Comparison of ENCODE assay signal across 8 cellular contexts in genomic region chr12:101407054-101407437, GRCh38. TPM values are rescaled to one million over a fixed set of nuclear protein-coding genes. Genes with fewer than 3 reads are reported as not detected.
DNase-seq lines count a peak whose midpoint lies in the region; ATAC-seq and TF ChIP-seq lines count a peak whose summit lies in the region.

No MANE protein-coding gene starts in this region.

- no peaks in the 10 kb centered on the region for H3K27me3 ChIP-seq in DND-41 (ENCODE audit: insufficient read depth, low read length, poor library complexity)
- H3K27me3 ChIP-seq in KMS-11 (ENCODE audit: insufficient read depth, low read depth): no peaks in the 10 kb centered on the region
- H3K27me3 ChIP-seq in iPS DF 6.9 (ENCODE audit: control insufficient read depth, insufficient read depth, low read length): no peaks in the 10 kb centered on the region

- H3K27ac ChIP-seq in DND-41 (ENCODE audit: low read length): peak overlapping the region; percentile 98
- peak overlapping the region; percentile 68; the same call in 1 of the 2 replicates for H3K27ac ChIP-seq in KMS-11
- H3K27ac ChIP-seq in iPS DF 6.9 (ENCODE audit: low read length): no peak overlapping the region

- H3K9ac ChIP-seq in DND-41 (ENCODE audit: low read depth, low read length) (peak overlapping the region; percentile 95), KMS-11 (peak overlapping the region; percentile 78; the same call in 1 of the 2 replicates)

- H3K79me2 ChIP-seq in DND-41 (ENCODE audit: insufficient read depth, low read length): peaks cover 56% of the 10 kb centered on the region
- peaks cover 24% of the 10 kb centered on the region; the same call in 1 of the 2 replicates for H3K79me2 ChIP-seq in KMS-11 (ENCODE audit: insufficient read depth, low read depth)

- H3K36me3 ChIP-seq in DND-41 (ENCODE audit: insufficient read depth, low read length) (peaks cover 14% of the 10 kb centered on the region), KMS-11 (ENCODE audit: insufficient read depth) (no peaks in the 10 kb centered on the region), iPS DF 6.9 (ENCODE audit: control insufficient read depth, insufficient read depth, low read length) (no peaks in the 10 kb centered on the region)

- H4K20me1 ChIP-seq in DND-41 (ENCODE audit: insufficient read depth, low read length) (peaks cover 2% of the 10 kb centered on the region; the same call in 1 of the 2 replicates), KMS-11 (ENCODE audit: insufficient read depth) (no peaks in the 10 kb centered on the region)

- H3K4me3 ChIP-seq in DND-41 (ENCODE audit: low read depth in 1 of 2, low read length in 2 of 2) (peak overlapping the region; percentile 97), KMS-11 (IDR thresholded peaks at IDR 0.05; ENCODE audit: insufficient read depth, low read depth, low read length) (no peak overlapping the region), iPS DF 6.9 (ENCODE audit: low read length) (peak overlapping the region; percentile 71)

- H3K27me3 Mint-ChIP-seq in activated naive CD8-positive, alpha-beta T cell treated with anti-CD3 and anti-CD28 coated beads for 36 hours: no peaks in the 10 kb centered on the region
- H3K27me3 Mint-ChIP-seq in stimulated activated memory B cell treated with anti-CD40 and anti-IgM and Interleukin-4, amounts not matched to agents 10 μg/mL and 1 μg/mL and 100 μg/mL, for 72 hours: no peaks in the 10 kb centered on the region

- DNase-seq in DND-41: no peak
- no peak for DNase-seq in activated naive CD8-positive, alpha-beta T cell treated with anti-CD3 and anti-CD28 coated beads for 36 hours
- DNase-seq in iPS DF 6.9 (ENCODE audit: low read depth, low spot score): no peak
- DNase-seq in mesenteric fat pad (ENCODE audit: low spot score): no peak
- no peak for DNase-seq in HCEC 1CT

- peaks cover 12% of the 10 kb centered on the region for H3K4me1 Mint-ChIP-seq in activated naive CD8-positive, alpha-beta T cell treated with anti-CD3 and anti-CD28 coated beads for 36 hours
- H3K4me1 Mint-ChIP-seq in stimulated activated memory B cell treated with anti-CD40 and anti-IgM and Interleukin-4, amounts not matched to agents 10 μg/mL and 1 μg/mL and 100 μg/mL, for 72 hours: peaks cover 26% of the 10 kb centered on the region

- H3K36me3 Mint-ChIP-seq in activated naive CD8-positive, alpha-beta T cell treated with anti-CD3 and anti-CD28 coated beads for 36 hours: peaks cover 4% of the 10 kb centered on the region
- H3K36me3 Mint-ChIP-seq in stimulated activated memory B cell treated with anti-CD40 and anti-IgM and Interleukin-4, amounts not matched to agents 10 μg/mL and 1 μg/mL and 100 μg/mL, for 72 hours: no peaks in the 10 kb centered on the region

- ATAC-seq in DND-41 (ENCODE audit: insufficient read depth, low read depth) (peak; percentile 27), GM21515 (IDR thresholded peaks at IDR 0.05; ENCODE audit: unreplicated experiment) (peak; percentile 17)
- peak; percentile 13 for ATAC-seq in stimulated activated memory B cell treated with anti-CD40 and anti-IgM and Interleukin-4, amounts not matched to agents 10 μg/mL and 1 μg/mL and 100 μg/mL, for 72 hours

- TF ChIP-seq CTCF in DND-41 (IDR thresholded peaks at IDR 0.05; ENCODE audit: borderline replicate concordance, extremely low read depth, low read length, poor library complexity, severe bottlenecking) (no peak), KMS-11 (conservative IDR thresholded peaks at IDR 0.05; ENCODE audit: low read depth, low read length) (no peak)

- WGBS in iPS DF 6.9 (ENCODE audit: insufficient coverage, insufficient read length): no CpG with 5 or more reads among the region's 18 CpGs

- H3K9me3 Mint-ChIP-seq in activated naive CD8-positive, alpha-beta T cell treated with anti-CD3 and anti-CD28 coated beads for 36 hours: no peaks in the 10 kb centered on the region
- no peaks in the 10 kb centered on the region for H3K9me3 Mint-ChIP-seq in stimulated activated memory B cell treated with anti-CD40 and anti-IgM and Interleukin-4, amounts not matched to agents 10 μg/mL and 1 μg/mL and 100 μg/mL, for 72 hours

- H3K27ac Mint-ChIP-seq in activated naive CD8-positive, alpha-beta T cell treated with anti-CD3 and anti-CD28 coated beads for 36 hours: peak overlapping the region; percentile 99
- H3K27ac Mint-ChIP-seq in stimulated activated memory B cell treated with anti-CD40 and anti-IgM and Interleukin-4, amounts not matched to agents 10 μg/mL and 1 μg/mL and 100 μg/mL, for 72 hours: peak overlapping the region; percentile 96

- H2AFZ ChIP-seq in DND-41 (ENCODE audit: low read depth, low read length) (peak overlapping the region; percentile 98), KMS-11 (ENCODE audit: low read depth) (peak overlapping the region; percentile 90)

- H3K4me3 Mint-ChIP-seq in activated naive CD8-positive, alpha-beta T cell treated with anti-CD3 and anti-CD28 coated beads for 36 hours: peak overlapping the region; percentile 99
- peak overlapping the region; percentile 92 for H3K4me3 Mint-ChIP-seq in stimulated activated memory B cell treated with anti-CD40 and anti-IgM and Interleukin-4, amounts not matched to agents 10 μg/mL and 1 μg/mL and 100 μg/mL, for 72 hours

- H3K9me3 ChIP-seq in DND-41 (ENCODE audit: insufficient read depth, low read length, severe bottlenecking) (no peaks in the 10 kb centered on the region), iPS DF 6.9 (ENCODE audit: control insufficient read depth, insufficient read depth, low read length) (no peaks in the 10 kb centered on the region)

- H3K4me2 ChIP-seq in DND-41 (ENCODE audit: insufficient read depth, low read length) (peak overlapping the region; percentile 93), KMS-11 (peak overlapping the region; percentile 95)

- peaks cover 29% of the 10 kb centered on the region for H3K4me1 ChIP-seq in DND-41 (ENCODE audit: insufficient read depth, low read length)
- H3K4me1 ChIP-seq in KMS-11 (ENCODE audit: low read depth, poor library complexity, severe bottlenecking): peaks cover 17% of the 10 kb centered on the region
- H3K4me1 ChIP-seq in iPS DF 6.9 (ENCODE audit: control insufficient read depth, insufficient read depth, low read length): peaks cover 2% of the 10 kb centered on the region; the same call in 1 of the 2 replicates

RNA-seq across cellular contexts. Expression of gene ARL1, which starts 0.5 kb away (rescaled TPM):
- total RNA-seq in activated naive CD8-positive, alpha-beta T cell treated with anti-CD3 and anti-CD28 coated beads for 36 hours: 10 to 100 TPM; 66.2 to 78.0 TPM
- total RNA-seq in mesenteric fat pad: 73.3 TPM
